38 cellular contexts compared by ENCODE assay signal in the genomic region with DNA sequence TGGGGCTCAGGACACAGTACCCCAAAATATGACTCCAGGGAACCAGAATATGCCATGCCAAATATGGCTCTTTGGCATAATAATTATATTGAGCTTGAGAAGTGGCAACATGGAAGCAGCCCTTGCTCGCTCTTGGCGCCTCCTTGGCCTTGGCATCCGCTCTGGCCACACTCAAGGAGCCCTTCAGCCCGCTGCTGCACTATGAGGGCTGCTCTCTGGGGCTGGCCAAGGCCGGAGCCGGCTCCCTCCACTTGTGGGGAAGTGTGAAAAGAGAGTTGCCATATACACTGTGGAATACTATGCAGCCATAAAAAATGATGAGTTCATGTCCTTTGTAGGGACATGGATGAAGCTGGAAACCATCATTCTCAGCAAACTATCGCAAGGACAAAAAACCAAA.
"Had no signal": no experiment of that assay in that cellular context is flagged by ENCODE, and none has a peak within 500 bp of the region (broad histone marks: within the 10 kb centered on the region; RNA-seq: fewer than 3 reads in every experiment).

No MANE protein-coding gene starts in this region.

- H3K36me3 Mint-ChIP-seq: activated naive CD4-positive, alpha-beta T cell treated with anti-CD3 and anti-CD28 coated beads, Interleukin-2, amount 10 ng/mL, durations not matched to agents 7 days and 5 days; brain had no signal

- H3K4me1 Mint-ChIP-seq: activated naive CD4-positive, alpha-beta T cell treated with anti-CD3 and anti-CD28 coated beads, Interleukin-2, amount 10 ng/mL, durations not matched to agents 7 days and 5 days; activated naive CD4-positive, alpha-beta T cell treated with anti-CD3 and anti-CD28 coated beads, Interleukin-2, amount 50 U/mL, for 24 hours; activated naive CD8-positive, alpha-beta T cell treated with anti-CD3 and anti-CD28 coated beads for 36 hours; activated naive CD8-positive, alpha-beta T cell treated with anti-CD3 and anti-CD28 coated beads, Interleukin-2, amount 10 ng/mL, durations not matched to agents 7 days and 5 days; activated naive CD8-positive, alpha-beta T cell treated with anti-CD3 and anti-CD28 coated beads, Interleukin-2, amount 50 U/mL, for 24 hours; activated T-helper 17 cell treated with anti-CD3 and anti-CD28 coated beads, Interleukin-2, amount 50 U/mL, for 72 hours; brain; central memory CD8-positive, alpha-beta T cell had no signal

- H3K4me3 Mint-ChIP-seq: activated naive CD4-positive, alpha-beta T cell treated with anti-CD3 and anti-CD28 coated beads for 36 hours; activated naive CD4-positive, alpha-beta T cell treated with anti-CD3 and anti-CD28 coated beads, Interleukin-2, amount 10 ng/mL, durations not matched to agents 7 days and 5 days; activated naive CD4-positive, alpha-beta T cell treated with anti-CD3 and anti-CD28 coated beads, Interleukin-2, amount 50 U/mL, for 24 hours; activated naive CD8-positive, alpha-beta T cell; activated naive CD8-positive, alpha-beta T cell treated with anti-CD3 and anti-CD28 coated beads for 36 hours; activated naive CD8-positive, alpha-beta T cell treated with anti-CD3 and anti-CD28 coated beads, Interleukin-2, amount 10 ng/mL, durations not matched to agents 7 days and 5 days; activated naive CD8-positive, alpha-beta T cell treated with anti-CD3 and anti-CD28 coated beads, Interleukin-2, amount 50 U/mL, for 24 hours; activated T-cell treated with anti-CD3 and anti-CD28 coated beads, Interleukin-2, amount 50 U/mL, for 24 hours; activated T-cell treated with anti-CD3 and anti-CD28 coated beads, Interleukin-2, amount 50 U/mL, for 4 hours; activated T-cell treated with anti-CD3 and anti-CD28 coated beads, Interleukin-2, amount 50 U/mL, for 72 hours; activated T-helper 1 cell treated with anti-CD3 and anti-CD28 coated beads, Interleukin-12 subunit alpha, Interleukin-12 subunit beta, Interleukin-2, Interleukin-4 antibody, amounts not matched to agents 30 ng/mL and 10 ng/mL and 1 ng/mL, durations not matched to agents 14 hours and 24 hours and 36 hours; activated T-helper 17 cell treated with anti-CD3 and anti-CD28 coated beads, Interleukin-2, amount 50 U/mL, for 72 hours; brain; central memory CD8-positive, alpha-beta T cell had no signal

- H3K27me3 Mint-ChIP-seq: activated naive CD4-positive, alpha-beta T cell treated with anti-CD3 and anti-CD28 coated beads, Interleukin-2, amount 50 U/mL, for 24 hours; activated naive CD8-positive, alpha-beta T cell; activated naive CD8-positive, alpha-beta T cell treated with anti-CD3 and anti-CD28 coated beads for 36 hours; activated naive CD8-positive, alpha-beta T cell treated with anti-CD3 and anti-CD28 coated beads, Interleukin-2, amount 50 U/mL, for 24 hours; activated T-cell treated with anti-CD3 and anti-CD28 coated beads, Interleukin-2, amount 50 U/mL, for 24 hours had no signal

- H3K27me3 ChIP-seq: adrenal gland, ascending aorta, body of pancreas, brain microvascular endothelial cell, breast epithelium, cardiac muscle cell had no signal

- H3K4me1 ChIP-seq: adrenal gland, ascending aorta, body of pancreas, breast epithelium had no signal

- H3K9me3 Mint-ChIP-seq: activated naive CD4-positive, alpha-beta T cell treated with anti-CD3 and anti-CD28 coated beads, Interleukin-2, amount 50 U/mL, for 24 hours had no signal

- H3K36me3 ChIP-seq: adrenal gland, ascending aorta, brain microvascular endothelial cell, breast epithelium, cardiac muscle cell had no signal

- H3K9me3 ChIP-seq: adrenal gland, ascending aorta, body of pancreas had no signal

- ATAC-seq: activated naive CD4-positive, alpha-beta T cell treated with anti-CD3 and anti-CD28 coated beads, Interleukin-2, amount 50 U/mL, for 72 hours; activated naive CD8-positive, alpha-beta T cell treated with anti-CD3 and anti-CD28 coated beads, Interleukin-2, amount 50 U/mL, for 24 hours; activated T-cell treated with anti-CD3 and anti-CD28 coated beads, Interleukin-2, amount 50 U/mL, for 4 hours; activated T-cell treated with anti-CD3 and anti-CD28 coated beads, Interleukin-2, amount 50 U/mL, for 72 hours; activated T-helper 17 cell treated with anti-CD3 and anti-CD28 coated beads, Interleukin-2, amount 50 U/mL, for 72 hours; body of pancreas had no signal

- H3K27ac ChIP-seq: adrenal gland, ascending aorta, body of pancreas, brain microvascular endothelial cell, breast epithelium, cardiac muscle cell had no signal

- H3K27ac Mint-ChIP-seq: activated naive CD4-positive, alpha-beta T cell treated with anti-CD3 and anti-CD28 coated beads for 36 hours; activated naive CD4-positive, alpha-beta T cell treated with anti-CD3 and anti-CD28 coated beads, Interleukin-2, amount 10 ng/mL, durations not matched to agents 7 days and 5 days; activated naive CD4-positive, alpha-beta T cell treated with anti-CD3 and anti-CD28 coated beads, Interleukin-2, amount 50 U/mL, for 24 hours; activated naive CD4-positive, alpha-beta T cell treated with anti-CD3 and anti-CD28 coated beads, Interleukin-2, amount 50 U/mL, for 72 hours; activated naive CD8-positive, alpha-beta T cell; activated naive CD8-positive, alpha-beta T cell treated with anti-CD3 and anti-CD28 coated beads for 36 hours; activated naive CD8-positive, alpha-beta T cell treated with anti-CD3 and anti-CD28 coated beads, Interleukin-2, amount 10 ng/mL, durations not matched to agents 7 days and 5 days; activated naive CD8-positive, alpha-beta T cell treated with anti-CD3 and anti-CD28 coated beads, Interleukin-2, amount 50 U/mL, for 24 hours; activated T-cell treated with anti-CD3 and anti-CD28 coated beads, Interleukin-2, amount 50 U/mL, for 24 hours; activated T-cell treated with anti-CD3 and anti-CD28 coated beads, Interleukin-2, amount 50 U/mL, for 72 hours; activated T-helper 1 cell treated with anti-CD3 and anti-CD28 coated beads, Interleukin-12 subunit alpha, Interleukin-12 subunit beta, Interleukin-2, Interleukin-4 antibody, amounts not matched to agents 30 ng/mL and 10 ng/mL and 1 ng/mL, durations not matched to agents 14 hours and 24 hours and 36 hours; activated T-helper 17 cell treated with anti-CD3 and anti-CD28 coated beads, Interleukin-2, amount 50 U/mL, for 72 hours; activated T-helper 2 cell treated with anti-CD3 and anti-CD28 coated beads, Interferon-gamma antibody, Interleukin-2, Interleukin-4, amounts not matched to agents 10 μg/mL and 5 μg/mL and 100 μg/mL, durations not matched to agents 14 hours and 24 hours and 36 hours; brain had no signal

- H3K4me3 ChIP-seq: adrenal gland, ascending aorta, body of pancreas, breast epithelium, cardiac muscle cell had no signal

- DNase-seq: activated effector memory CD4-positive, alpha-beta T cell treated with anti-CD3 and anti-CD28 coated beads, Interleukin-2, amount 50 U/mL, for 16 hours; activated effector memory CD4-positive, alpha-beta T cell treated with Interleukin-2 at 50 U/mL for 16 hours; activated gamma-delta T cell; activated gamma-delta T cell treated with Interleukin-2 at 50 U/mL for 16 hours; activated naive CD4-positive, alpha-beta T cell; activated naive CD4-positive, alpha-beta T cell treated with anti-CD3 and anti-CD28 coated beads for 36 hours; activated naive CD4-positive, alpha-beta T cell treated with anti-CD3 and anti-CD28 coated beads, Interleukin-2, amount 10 ng/mL, durations not matched to agents 7 days and 5 days; activated naive CD4-positive, alpha-beta T cell treated with anti-CD3 and anti-CD28 coated beads, Interleukin-2, amount 50 U/mL, for 16 hours; activated naive CD4-positive, alpha-beta T cell treated with Interleukin-2 at 50 U/mL for 16 hours; activated naive CD8-positive, alpha-beta T cell treated with anti-CD3 and anti-CD28 coated beads for 36 hours; activated naive CD8-positive, alpha-beta T cell treated with anti-CD3 and anti-CD28 coated beads, Interleukin-2, amount 10 ng/mL, durations not matched to agents 7 days and 5 days; activated naive CD8-positive, alpha-beta T cell treated with anti-CD3 and anti-CD28 coated beads, Interleukin-2, amount 50 U/mL, for 24 hours; activated T-cell treated with anti-CD3 and anti-CD28 coated beads, Interleukin-2, amount 50 U/mL, for 1 hour; activated T-cell treated with anti-CD3 and anti-CD28 coated beads, Interleukin-2, amount 50 U/mL, for 24 hours; activated T-cell treated with anti-CD3 and anti-CD28 coated beads, Interleukin-2, amount 50 U/mL, for 4 hours; activated T-cell treated with anti-CD3 and anti-CD28 coated beads, Interleukin-2, amount 50 U/mL, for 48 hours; activated T-cell treated with anti-CD3 and anti-CD28 coated beads, Interleukin-2, amount 50 U/mL, for 72 hours; adrenal gland; amniotic stem cell; amygdala; anterior cingulate cortex; aorta; body of pancreas; brain microvascular endothelial cell; caudate nucleus; central memory CD4-positive, alpha-beta T cell; cerebellar nuclear complex had no signal
